In the genomic region with DNA sequence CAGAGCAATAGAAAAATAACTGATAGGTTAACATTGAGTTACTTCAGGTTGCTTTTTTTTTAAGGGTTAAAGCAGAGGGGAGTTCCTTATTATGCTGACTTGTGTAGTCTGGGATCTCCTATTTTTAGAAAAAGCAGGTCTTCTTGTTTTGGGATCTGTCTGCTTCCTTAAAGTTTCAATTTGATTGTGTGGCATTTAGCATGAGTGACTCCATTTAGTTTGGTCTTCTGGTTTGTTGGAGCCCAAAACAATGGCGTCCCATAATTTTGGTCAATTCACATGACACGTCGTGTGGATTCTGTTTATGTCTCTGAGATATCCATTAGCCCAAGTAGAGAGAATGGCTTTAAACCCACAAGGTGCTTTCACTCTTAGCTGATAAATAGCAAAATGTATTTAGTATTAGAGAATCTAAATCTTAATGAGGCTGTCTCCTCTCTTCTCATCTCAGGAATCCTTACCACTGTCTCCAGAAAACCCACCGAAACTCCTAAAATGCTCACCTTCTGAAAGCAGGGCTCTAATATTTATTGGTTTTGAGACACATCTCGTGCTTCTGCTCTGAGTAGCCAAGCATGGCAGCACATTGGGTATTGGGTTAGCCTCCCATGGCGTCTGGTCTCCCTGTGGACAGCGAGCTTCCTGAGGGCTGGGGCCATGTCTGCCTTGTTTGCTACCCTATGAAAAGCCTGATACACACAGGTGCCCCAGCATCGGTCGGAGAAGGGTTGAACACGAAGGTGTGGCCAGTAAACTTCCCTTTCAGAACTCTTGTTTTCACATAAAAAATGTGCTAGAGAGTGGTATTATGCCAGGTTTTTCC, we compare ENCODE assay signal across 11 cellular contexts.
DNase-seq lines count a peak whose midpoint lies in the region; ATAC-seq, FAIRE-seq and TF ChIP-seq lines count a peak whose summit lies in the region.
"Had no signal": no experiment of that assay in that cellular context is flagged by ENCODE, and none has a peak within 500 bp of the region (broad histone marks: within the 10 kb centered on the region; RNA-seq: fewer than 3 reads in every experiment).

No MANE protein-coding gene starts in this region.

- TF ChIP-seq CTCF in HepG2 (CRISPR knock-in tag; IDR thresholded peaks at IDR 0.05): no peak

- H3K36me3 ChIP-seq in HepG2 (replicated peaks in 1 of 2; ENCODE audit: control insufficient read depth in 1 of 2, insufficient read depth in 2 of 2, low read length in 2 of 2): peaks cover 0 to 23% of the 10 kb centered on the region in 2 experiments; a peak in 4 of 5 replicates

- H3K4me1 ChIP-seq in HepG2 (ENCODE audit: insufficient read depth, low read length): no peaks in the 10 kb centered on the region

- H3K27ac ChIP-seq in HepG2 (ENCODE audit: extremely low read length, insufficient read depth, low read length): no peak overlapping the region

- no peak for FAIRE-seq in HepG2 (lab: Jason Lieb, UNC)
- FAIRE-seq: keratinocyte had no signal

- CTCF ChIA-PET in HepG2 (lab: Yijun Ruan, JAX; ENCODE audit: low intra/inter-chr PET ratio, low total read pairs): no interaction called here

- no peak overlapping the region for H3K4me2 ChIP-seq in HepG2 (ENCODE audit: low read depth, low read length)

- BruUV-seq in HepG2 (replicated peaks; lab: Mats Ljungman, UMichigan): no TSS peak

- POLR2A ChIA-PET in HepG2 (lab: Yijun Ruan, JAX): no interaction called here

- no peaks in the 10 kb centered on the region for H3K79me2 ChIP-seq in HepG2 (ENCODE audit: insufficient read depth, low read length)

- no peak for DNase-seq in HepG2 (ENCODE audit: low spot score)
- DNase-seq in SHP77 treated with DMSO at 0.1 percent for 48 hours (lab: John Stamatoyannopoulos, UW): no peak
- no peak for DNase-seq in dermis blood vessel endothelial cell
- DNase-seq: DMS153, erythroblast had no signal

- H3K4me3 ChIP-seq in HepG2 (replicated peaks in 1 of 3; ENCODE audit: insufficient read depth in 1 of 3, low read depth in 2 of 3, low read length in 3 of 3): no peak overlapping the region

- TF ChIP-seq EP300 in HepG2 (IDR thresholded peaks at IDR 0.05; ENCODE audit: low read depth in 2 of 2, low read length in 2 of 2) (no peak), HepG2 (CRISPR knock-in tag; IDR thresholded peaks at IDR 0.05; ENCODE audit: borderline replicate concordance) (no peak)

- intact Hi-C loops in HepG2 (cut with micrococcal nuclease; ENCODE audit: unreplicated experiment): no loop called here

- WGBS in HepG2 (ENCODE audit: low lambda C conversion rate): 96% methylated on average over 10 of the region's 10 CpGs

- no peak for TF ChIP-seq RAD21 in HepG2 (CRISPR knock-in tag; IDR thresholded peaks at IDR 0.05)

- peak; percentile 49 for ATAC-seq in GM18502 (IDR thresholded peaks at IDR 0.05; ENCODE audit: poor library complexity, unreplicated experiment)
- ATAC-seq in GM21423 (IDR thresholded peaks at IDR 0.05; ENCODE audit: unreplicated experiment): peak; percentile 41
- ATAC-seq in HG03280 (IDR thresholded peaks at IDR 0.05; ENCODE audit: unreplicated experiment): peak; percentile 45
- peak; percentile 18 for ATAC-seq in esophagus mucosa
- no peak for ATAC-seq in HepG2
- no peak for ATAC-seq in HG02642 (IDR thresholded peaks at IDR 0.05; ENCODE audit: poor library complexity, unreplicated experiment)

- H3K27me3 ChIP-seq in HepG2 (ENCODE audit: control insufficient read depth in 1 of 2, insufficient read depth in 2 of 2, low read length in 2 of 2): no peaks in the 10 kb centered on the region

- no peak overlapping the region for H2AFZ ChIP-seq in HepG2 (ENCODE audit: low read length)

- TF ChIP-seq POLR2A in HepG2 (IDR thresholded peaks at IDR 0.05; ENCODE audit: insufficient read depth in 1 of 2, low read depth in 2 of 2, low read length in 2 of 2): no peak

- no peak overlapping the region for H3K9ac ChIP-seq in HepG2 (ENCODE audit: insufficient read depth, low read depth, low read length)

- no peaks in the 10 kb centered on the region for H4K20me1 ChIP-seq in HepG2 (ENCODE audit: insufficient read depth, low read length)

- H3K9me3 ChIP-seq in HepG2 (ENCODE audit: low read length): no peaks in the 10 kb centered on the region

- in situ Hi-C loops in HepG2 (cut with HindIII; ENCODE audit: extremely low pct_ligation_motif_present, low pct_unique_long_range_greater_than_20kb): no loop called here

TF ChIP-seq in HepG2, 621 proteins besides CTCF, POLR2A, EP300 and RAD21:
- TF ChIP-seq ZNF574 (CRISPR knock-in tag; IDR thresholded peaks at IDR 0.05): no peak
- no peak for TF ChIP-seq ZNF292 (CRISPR knock-in tag; IDR thresholded peaks at IDR 0.05; ENCODE audit: borderline replicate concordance, low read depth)
- no peak for TF ChIP-seq FOXM1 (CRISPR knock-in tag; IDR thresholded peaks at IDR 0.05)
- no peak for TF ChIP-seq YEATS4 (CRISPR knock-in tag; IDR thresholded peaks at IDR 0.05; ENCODE audit: borderline replicate concordance)

Comparison
In these comparisons a context has a peak if more than half of its experiments do, and no peak if none do; other contexts are left out.
1. ATAC-seq: peak in GM18502 (single experiment), GM21423 (single experiment), HG03280 (single experiment) and esophagus mucosa (single experiment); none in HepG2 (single experiment) and HG02642 (single experiment).